Comparison of ENCODE assay signal across 8 cellular contexts in genomic region chr1:27284425-27285287, GRCh38. TPM values are rescaled to one million over a fixed set of nuclear protein-coding genes. Genes with fewer than 3 reads are reported as not detected.
A peak's percentile ranks its signal among the peaks of the same experiment; 100 is the strongest.
DNase-seq lines count a peak whose midpoint lies in the region; ATAC-seq and TF ChIP-seq lines count a peak whose summit lies in the region.

No MANE protein-coding gene starts in this region.

- TF ChIP-seq POLR2A in gastrocnemius medialis (IDR thresholded peaks at IDR 0.05), result no peak

- H3K36me3 ChIP-seq in gastrocnemius medialis, result peaks cover 0 to 29% of the 10 kb centered on the region in 2 donors

- no peak overlapping the region for H3K27ac ChIP-seq in gastrocnemius medialis

- ATAC-seq in gastrocnemius medialis, result peak; percentile 73 to 76
- ATAC-seq in HG02763 (IDR thresholded peaks at IDR 0.05; ENCODE audit: unreplicated experiment), result no peak
- no peak for ATAC-seq in GM18867 (IDR thresholded peaks at IDR 0.05; ENCODE audit: unreplicated experiment)

- DNase-seq in NCI-H2029 (lab: John Stamatoyannopoulos, UW) (peak; percentile 65), T-helper 22 cell (ENCODE audit: low read depth) (peak; percentile 55), anterior cingulate cortex (lab: John Stamatoyannopoulos, UW) (peak in 52 of 58 donors; percentile 4 to 89 (median 50)), hepatic stellate cell (ENCODE audit: low spot score) (peak; percentile 87), gastrocnemius medialis (peak; percentile 56 to 67)

- in situ Hi-C loops in gastrocnemius medialis (cut with MboI; ENCODE audit: low sequenced_read_pairs in 4 of 4), result loop anchor here in 3 of 4 donors (5.0 to 10.0 kb wide), 2 partner anchors 90 to 177 kb away; no protein-coding TSS in a partner anchor

- intact Hi-C loops in gastrocnemius medialis (cut with DNase I; ENCODE audit: low total_unique reads), result loop anchor here (1.0 to 5.0 kb wide), 3 partner anchors 87 to 242 kb away; no protein-coding TSS in a partner anchor

- TF ChIP-seq CTCF in GM12875 (IDR thresholded peaks at IDR 0.05; ENCODE audit: borderline replicate concordance, insufficient read depth, low read depth, low read length) (peak; percentile 73), gastrocnemius medialis (IDR thresholded peaks at IDR 0.05 in 4 of 5, conservative IDR thresholded peaks at IDR 0.05 in 1 of 5) (peak; percentile 72 to 87 (median 76))

- no peaks in the 10 kb centered on the region for H3K4me1 ChIP-seq in gastrocnemius medialis

- H3K9me3 ChIP-seq in gastrocnemius medialis, result no peaks in the 10 kb centered on the region

- H3K27me3 ChIP-seq in gastrocnemius medialis, result no peaks in the 10 kb centered on the region

- H3K4me3 ChIP-seq in GM12875 (ENCODE audit: low read depth, low read length) (no peak overlapping the region), gastrocnemius medialis (no peak overlapping the region)

RNA-seq across cellular contexts. Expression of gene TMEM222, which starts 37.3 kb away (rescaled TPM):
- total RNA-seq in gastrocnemius medialis, result 10 to 100 TPM; 16.5 to 21.9 (median 17.8) TPM

RNA-seq across cellular contexts. Expression of gene WDTC1, which starts 50.2 kb away (rescaled TPM):
- 10 to 100 TPM; 36.8 to 85.5 (median 60.6) TPM for total RNA-seq in gastrocnemius medialis

RNA-seq across cellular contexts. Expression of gene SYTL1, which starts 57.2 kb away (rescaled TPM):
- under 1 TPM in 1 of 4 donors, not detected in 3; 0.66 TPM for total RNA-seq in gastrocnemius medialis

Comparison
In these comparisons a context has a peak if more than half of its experiments do, and no peak if none do; other contexts are left out.
1. ATAC-seq: peak in gastrocnemius medialis (2 of 2); none in HG02763 (single experiment) and GM18867 (single experiment).
2. Peak in every context shown above with its lines, with median percentiles within 50 percentile points of each other: DNase-seq.